22 cellular contexts compared by ENCODE assay signal in the genomic region with DNA sequence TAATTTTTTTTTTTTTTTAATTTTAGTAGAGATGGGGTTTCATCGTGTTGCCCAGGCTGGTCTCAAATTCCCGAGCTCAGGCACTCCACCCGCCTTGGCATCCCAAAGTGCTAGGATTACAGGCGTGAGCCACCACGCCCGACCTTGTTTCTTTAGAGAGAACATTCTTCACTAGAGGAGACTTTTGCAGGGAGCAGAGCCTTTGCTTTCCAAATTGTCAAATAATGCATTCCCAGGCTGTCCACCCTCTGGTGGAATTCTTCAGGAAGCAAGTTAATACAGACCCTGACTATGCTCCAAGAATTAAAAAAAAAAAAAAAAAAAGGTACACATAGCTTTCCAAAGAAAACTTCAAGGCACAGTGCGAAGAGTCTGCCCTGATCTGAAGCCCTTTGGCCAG.
"Had no signal": no experiment of that assay in that cellular context is flagged by ENCODE, and none has a peak within 500 bp of the region (broad histone marks: within the 10 kb centered on the region; RNA-seq: fewer than 3 reads in every experiment).

No MANE protein-coding gene starts in this region.

- DNase-seq: activated CD4-positive, alpha-beta T cell treated with anti-CD3 and anti-CD28 coated beads, Interleukin-2, amount 50 U/mL, for 1 hour; activated CD4-positive, CD25-positive, alpha-beta regulatory T cell treated with anti-CD3 and anti-CD28 coated beads, Interleukin-2, amount 50 U/mL, for 72 hours; activated CD8-positive, alpha-beta memory T cell treated with anti-CD3 and anti-CD28 coated beads, Interleukin-2, amount 50 U/mL, for 48 hours; activated gamma-delta T cell; activated T-cell treated with anti-CD3 and anti-CD28 coated beads, Interleukin-2, amount 50 U/mL, for 72 hours; body of pancreas; central memory CD4-positive, alpha-beta T cell; cortex of kidney; effector CD4-positive, alpha-beta T cell; heart right ventricle; kidney glomerular epithelial cell; mesenchymal stem cell; naive thymus-derived CD8-positive, alpha-beta T cell; pancreas; sigmoid colon; spleen; stimulated activated CD4-positive, alpha-beta T cell treated with anti-CD3 and anti-CD28 coated beads, Interleukin-4, amount 100 ng/mL, for 4 hours; SW 1271; T-helper 2 cell had no signal

- H3K36me3 ChIP-seq: heart right ventricle, pancreas, spleen had no signal

- H3K27me3 ChIP-seq: body of pancreas, heart right ventricle, pancreas, sigmoid colon, spleen had no signal

- H3K4me1 ChIP-seq: heart right ventricle, sigmoid colon, spleen had no signal

- H3K4me3 ChIP-seq: body of pancreas, heart right ventricle, pancreas, sigmoid colon, spleen had no signal

- H3K9me3 ChIP-seq: body of pancreas, heart right ventricle, pancreas, sigmoid colon, spleen had no signal

- ATAC-seq: activated T-cell treated with anti-CD3 and anti-CD28 coated beads, Interleukin-2, amount 50 U/mL, for 72 hours; body of pancreas; esophagus mucosa; naive thymus-derived CD8-positive, alpha-beta T cell; pancreas; stimulated activated memory B cell treated with anti-CD40 and anti-IgM and Interleukin-4, amounts not matched to agents 10 μg/mL and 1 μg/mL and 100 μg/mL, for 72 hours had no signal

- H3K27ac ChIP-seq: body of pancreas, heart right ventricle, pancreas, sigmoid colon, spleen, VCaP had no signal
